In the genomic region with DNA sequence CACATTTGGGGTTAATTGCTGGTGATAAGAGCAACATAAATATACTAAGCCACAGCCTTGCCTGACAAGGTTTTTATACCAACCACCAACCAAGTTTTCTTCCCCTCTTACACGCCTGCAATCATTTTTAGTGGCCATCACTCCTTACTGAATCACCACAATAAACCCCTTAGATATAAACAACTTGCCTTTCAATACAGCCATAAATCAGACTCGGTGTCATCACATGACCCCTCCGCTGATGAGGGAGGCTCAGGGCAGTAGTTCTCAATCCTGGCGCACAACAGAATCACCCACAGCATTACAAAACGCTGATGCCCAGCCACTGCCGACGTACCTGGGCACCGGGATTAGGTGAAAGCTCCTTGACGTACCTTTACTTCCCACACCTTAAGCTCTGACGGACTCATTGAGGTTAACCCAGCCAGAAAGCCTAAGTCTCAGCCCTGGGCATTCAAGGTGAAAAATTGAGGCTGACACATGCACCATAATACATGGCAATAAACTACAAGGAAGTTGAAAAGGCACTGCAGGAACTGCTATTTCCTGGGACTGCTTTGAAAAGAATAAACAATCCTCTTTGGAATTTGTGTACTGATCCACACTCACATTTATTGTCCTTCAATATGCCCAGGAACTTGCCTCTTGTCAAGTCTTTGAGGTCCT, we compare ENCODE assay signal across 1 cellular context.
TF ChIP-seq lines count a peak whose summit lies in the region.

No MANE protein-coding gene starts in this region.

TF ChIP-seq in K562, 482 proteins besides CTCF, POLR2A, EP300 and RAD21:
- TF ChIP-seq, protein P1, sequence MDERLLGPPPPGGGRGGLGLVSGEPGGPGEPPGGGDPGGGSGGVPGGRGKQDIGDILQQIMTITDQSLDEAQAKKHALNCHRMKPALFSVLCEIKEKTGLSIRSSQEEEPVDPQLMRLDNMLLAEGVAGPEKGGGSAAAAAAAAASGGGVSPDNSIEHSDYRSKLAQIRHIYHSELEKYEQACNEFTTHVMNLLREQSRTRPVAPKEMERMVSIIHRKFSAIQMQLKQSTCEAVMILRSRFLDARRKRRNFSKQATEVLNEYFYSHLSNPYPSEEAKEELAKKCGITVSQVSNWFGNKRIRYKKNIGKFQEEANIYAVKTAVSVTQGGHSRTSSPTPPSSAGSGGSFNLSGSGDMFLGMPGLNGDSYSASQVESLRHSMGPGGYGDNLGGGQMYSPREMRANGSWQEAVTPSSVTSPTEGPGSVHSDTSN (CRISPR knock-in tag; IDR thresholded peaks at IDR 0.05; ENCODE audit: low read depth): no peak
- TF ChIP-seq, protein P1 (tag; conservative IDR thresholded peaks at IDR 0.05; ENCODE audit: low read depth): peak; percentile 25; the same call in 1 of the 2 replicates
- TF ChIP-seq EGR1 (conservative IDR thresholded peaks at IDR 0.05) (no peak), PML (IDR thresholded peaks at IDR 0.05; ENCODE audit: low read length) (no peak), MEIS2 (IDR thresholded peaks at IDR 0.05; ENCODE audit: partially characterized antibody) (peak; percentile 4)
